20 cellular contexts compared by ENCODE assay signal in the genomic region with DNA sequence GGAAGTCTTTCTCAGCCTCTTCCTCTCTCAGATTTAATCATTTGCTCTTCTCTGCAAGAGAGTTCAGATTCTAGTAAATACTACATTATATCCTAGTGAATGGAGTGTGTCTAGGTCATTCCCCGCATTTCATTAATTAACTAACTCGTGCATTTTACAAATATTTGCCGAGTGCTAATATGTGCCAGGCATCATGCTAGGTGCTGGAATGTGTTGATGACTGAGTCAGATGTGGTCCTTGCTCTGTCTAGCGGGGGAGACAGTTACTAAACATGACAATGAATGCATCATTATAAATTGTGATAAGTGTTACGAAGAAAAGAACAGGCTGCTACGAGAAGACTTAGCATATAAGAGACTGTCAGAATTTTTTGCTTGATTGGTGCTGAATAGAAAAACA.
"Had no signal": no experiment of that assay in that cellular context is flagged by ENCODE, and none has a peak within 500 bp of the region (broad histone marks: within the 10 kb centered on the region; RNA-seq: fewer than 3 reads in every experiment).

No MANE protein-coding gene starts in this region.

- DNase-seq: Kasumi-1, MM.1S, NCI-H1092 treated with DMSO at 0.1 percent for 48 hours, NCI-H1436, NCI-H187, NCI-H2029, NCI-H2081 treated with DMSO at 0.1 percent for 48 hours, NCI-H2171, NCI-H226, NCI-H510A, NCI-H524 treated with DMSO at 0.1 percent for 48 hours, NCI-H774, Right ventricle myocardium superior, RPMI8226, SIG-M5 had no signal

- H3K9me3 Mint-ChIP-seq: IgD-negative memory B cell had no signal

- H3K9me3 ChIP-seq: SJSA1 had no signal

- H3K4me3 ChIP-seq: K562, SJSA1, SK-N-MC had no signal

- FAIRE-seq: K562, RCC 7860 had no signal

- H3K4me1 ChIP-seq: SJSA1 had no signal

- H3K36me3 ChIP-seq: SJSA1 had no signal

- H3K27me3 ChIP-seq: SJSA1 had no signal

- ATAC-seq: K562 had no signal
